Comparison of ENCODE assay signal across 1 cellular context in genomic region chr6:137813308-137813707, GRCh38.
TF ChIP-seq lines count a peak whose summit lies in the region.

No MANE protein-coding gene starts in this region.

TF ChIP-seq in IMR-90, 13 proteins besides CTCF, POLR2A, EP300 and RAD21:
- TF ChIP-seq RCOR1 (IDR thresholded peaks at IDR 0.05; ENCODE audit: insufficient replicate concordance, low read length) (no peak), MAFK (IDR thresholded peaks at IDR 0.05; ENCODE audit: low read depth, low read length) (no peak), MAZ (IDR thresholded peaks at IDR 0.05; ENCODE audit: borderline replicate concordance, low read depth, low read length) (no peak), USF2 (IDR thresholded peaks at IDR 0.05; ENCODE audit: low read depth, low read length) (no peak), BHLHE40 (IDR thresholded peaks at IDR 0.05; ENCODE audit: low read depth, low read length) (no peak), ELK1 (IDR thresholded peaks at IDR 0.05; ENCODE audit: borderline replicate concordance, low read depth, low read length) (no peak), RFX5 (IDR thresholded peaks at IDR 0.05; ENCODE audit: low read depth, low read length) (no peak), CEBPB (IDR thresholded peaks at IDR 0.05; ENCODE audit: low read depth, low read length) (no peak), FOS (IDR thresholded peaks at IDR 0.05; ENCODE audit: low read depth, low read length) (no peak), CHD1 (IDR thresholded peaks at IDR 0.05; ENCODE audit: low read depth, low read length) (no peak), NFE2L2 (IDR thresholded peaks at IDR 0.05; ENCODE audit: low read depth, low read length) (no peak), MXI1 (IDR thresholded peaks at IDR 0.05; ENCODE audit: borderline replicate concordance, low read depth, low read length) (no peak), SMC3 (IDR thresholded peaks at IDR 0.05; ENCODE audit: low read depth, low read length) (no peak)
